Comparison of ENCODE assay signal across 10 cellular contexts in genomic region chr1:35573776-35574654, GRCh38. TPM values are rescaled to one million over a fixed set of nuclear protein-coding genes. Genes with fewer than 3 reads are reported as not detected.
DNase-seq lines count a peak whose midpoint lies in the region; ATAC-seq, FAIRE-seq and TF ChIP-seq lines count a peak whose summit lies in the region.
"Had no signal": no experiment of that assay in that cellular context is flagged by ENCODE, and none has a peak within 500 bp of the region (broad histone marks: within the 10 kb centered on the region; RNA-seq: fewer than 3 reads in every experiment).

No MANE protein-coding gene starts in this region.

- H3K27me3 Mint-ChIP-seq in type B pancreatic cell = peaks cover 82% of the 10 kb centered on the region
- peaks cover 39% of the 10 kb centered on the region for H3K27me3 Mint-ChIP-seq in T-helper 2 cell treated with Interferon-gamma antibody and Interleukin-4, amounts not matched to agents 5 μg/mL and 100 μg/mL, for 36 hours (ENCODE audit: low read depth)

- H3K9me3 Mint-ChIP-seq in type B pancreatic cell = no peaks in the 10 kb centered on the region
- no peaks in the 10 kb centered on the region for H3K9me3 Mint-ChIP-seq in T-helper 2 cell treated with Interferon-gamma antibody and Interleukin-4, amounts not matched to agents 5 μg/mL and 100 μg/mL, for 36 hours

- DNase-seq in cardiac septum (ENCODE audit: low spot score) (peak; percentile 67), left cardiac atrium (no peak), endothelial cell of umbilical vein (ENCODE audit: low read depth, low spot score) (no peak), mucosa of descending colon (no peak), type B pancreatic cell (ENCODE audit: extremely low spot score, unreplicated experiment) (no peak), DMS79 (lab: John Stamatoyannopoulos, UW) (no peak)
- no peak for DNase-seq in activated CD4-positive, CD25-positive, alpha-beta regulatory T cell (lab: John Stamatoyannopoulos, UW)
- no peak for DNase-seq in T-helper 2 cell treated with Interferon-gamma antibody and Interleukin-4, amounts not matched to agents 5 μg/mL and 100 μg/mL, for 36 hours (ENCODE audit: low spot score)
- DNase-seq: activated CD8-positive, alpha-beta memory T cell treated with anti-CD3 and anti-CD28 coated beads, Interleukin-2, amount 10 ng/mL, durations not matched to agents 7 days and 5 days had no signal

- H3K4me1 ChIP-seq in endothelial cell of umbilical vein (ENCODE audit: control insufficient read depth, extremely low read depth, insufficient read depth, low read length) (peaks cover 9% of the 10 kb centered on the region), mucosa of descending colon (ENCODE audit: low read depth) (peaks cover 19% of the 10 kb centered on the region)

- H3K36me3 ChIP-seq in endothelial cell of umbilical vein (ENCODE audit: control insufficient read depth in 2 of 2, extremely low read depth in 1 of 2, insufficient read depth in 2 of 2, low read length in 2 of 2) = no peaks in the 10 kb centered on the region
- no peaks in the 10 kb centered on the region for H3K36me3 ChIP-seq in mucosa of descending colon (ENCODE audit: low read depth)

- no peak for ATAC-seq in left cardiac atrium
- ATAC-seq in mucosa of descending colon = peak; percentile 4
- ATAC-seq: activated CD8-positive, alpha-beta memory T cell treated with anti-CD3 and anti-CD28 coated beads, Interleukin-2, amount 10 ng/mL, durations not matched to agents 7 days and 5 days; GM12878 had no signal

- H3K9ac ChIP-seq in endothelial cell of umbilical vein (replicated peaks; ENCODE audit: extremely low read depth, insufficient read depth, low read length) = no peak overlapping the region

- POLR2A ChIA-PET in endothelial cell of umbilical vein (lab: Charles Lee) = no interaction called here

- no peak overlapping the region for H3K4me3 ChIP-seq in endothelial cell of umbilical vein (replicated peaks in 1 of 3; ENCODE audit: insufficient read depth in 1 of 3, low read depth in 1 of 3, low read length in 3 of 3)
- no peak overlapping the region for H3K4me3 ChIP-seq in mucosa of descending colon
- H3K4me3 ChIP-seq: GM12878 had no signal

- H3K4me1 Mint-ChIP-seq in type B pancreatic cell (ENCODE audit: unreplicated experiment) = peaks cover 17% of the 10 kb centered on the region
- peaks cover 21% of the 10 kb centered on the region for H3K4me1 Mint-ChIP-seq in T-helper 2 cell treated with Interferon-gamma antibody and Interleukin-4, amounts not matched to agents 5 μg/mL and 100 μg/mL, for 36 hours (ENCODE audit: low read depth)

- intact Hi-C loops in cardiac septum (cut with DNase I) = no loop called here
- intact Hi-C loops in left cardiac atrium (cut with DNase I) = loop anchor here in 1 of 2 donors (10.0 kb wide), 1 partner anchor 201 kb away; no protein-coding TSS in a partner anchor
- intact Hi-C loops in endothelial cell of umbilical vein (cut with micrococcal nuclease) = loop anchor here (1.0 kb wide), 1 partner anchor 195 kb away; the partner anchor contains the start of gene CLSPN
- intact Hi-C loops in mucosa of descending colon (cut with DNase I, micrococcal nuclease) = no loop called here

- H3K27me3 ChIP-seq in endothelial cell of umbilical vein (ENCODE audit: control insufficient read depth in 2 of 2, insufficient read depth in 2 of 2, low read length in 2 of 2) = peaks cover 43 to 65% of the 10 kb centered on the region in 2 experiments

- H3K79me2 ChIP-seq in endothelial cell of umbilical vein (ENCODE audit: control insufficient read depth, insufficient read depth, low read length) = no peaks in the 10 kb centered on the region

- no peak overlapping the region for H2AFZ ChIP-seq in endothelial cell of umbilical vein (ENCODE audit: low read depth, low read length)

- dilution Hi-C loops in endothelial cell of umbilical vein (cut with MboI; ENCODE audit: extremely low pct_ligation_motif_present, low sequenced_read_pairs) = no loop called here

- no peak overlapping the region for H3K27ac ChIP-seq in endothelial cell of umbilical vein (ENCODE audit: insufficient read depth, low read depth, low read length)

- FAIRE-seq in endothelial cell of umbilical vein (lab: Jason Lieb, UNC) = no peak
- FAIRE-seq: GM12878 had no signal

- BruUV-seq in endothelial cell of umbilical vein (replicated peaks; lab: Mats Ljungman, UMichigan) = no TSS peak

- H3K9me3 ChIP-seq in endothelial cell of umbilical vein (replicated peaks; ENCODE audit: control insufficient read depth, insufficient read depth, low read length) (no peaks in the 10 kb centered on the region), mucosa of descending colon (no peaks in the 10 kb centered on the region)

- CTCF ChIA-PET in endothelial cell of umbilical vein (lab: Charles Lee) = interaction anchor here (0.8 to 4.5 kb wide), 3 partner anchors 9 to 152 kb away, joined by 4 to 67 read pairs (median 13); partner anchors contain the start of genes KIAA0319L and NCDN

- no peak for TF ChIP-seq CTCF in endothelial cell of umbilical vein (IDR thresholded peaks at IDR 0.05; ENCODE audit: extremely low read depth in 1 of 2, insufficient read depth in 1 of 2, low read depth in 1 of 2, low read length in 2 of 2)
- TF ChIP-seq CTCF in mucosa of descending colon (IDR thresholded peaks at IDR 0.05) = no peak
- TF ChIP-seq CTCF in type B pancreatic cell (conservative IDR thresholded peaks at IDR 0.05) = no peak

- TF ChIP-seq POLR2A in endothelial cell of umbilical vein (IDR thresholded peaks at IDR 0.05; ENCODE audit: low read depth, low read length) = no peak

- H3K27ac Mint-ChIP-seq in type B pancreatic cell = no peak overlapping the region
- no peak overlapping the region for H3K27ac Mint-ChIP-seq in T-helper 2 cell treated with Interferon-gamma antibody and Interleukin-4, amounts not matched to agents 5 μg/mL and 100 μg/mL, for 36 hours
- H3K27ac Mint-ChIP-seq: activated CD8-positive, alpha-beta memory T cell treated with anti-CD3 and anti-CD28 coated beads, Interleukin-2, amount 10 ng/mL, durations not matched to agents 7 days and 5 days had no signal

- peak overlapping the region; percentile 61 for H3K4me3 Mint-ChIP-seq in type B pancreatic cell
- no peak overlapping the region for H3K4me3 Mint-ChIP-seq in T-helper 2 cell treated with Interferon-gamma antibody and Interleukin-4, amounts not matched to agents 5 μg/mL and 100 μg/mL, for 36 hours
- H3K4me3 Mint-ChIP-seq: activated CD8-positive, alpha-beta memory T cell treated with anti-CD3 and anti-CD28 coated beads, Interleukin-2, amount 10 ng/mL, durations not matched to agents 7 days and 5 days had no signal

- H4K20me1 ChIP-seq in endothelial cell of umbilical vein (replicated peaks; ENCODE audit: control insufficient read depth, extremely low read depth, insufficient read depth, low read length) = no peaks in the 10 kb centered on the region

- H3K9me1 ChIP-seq in endothelial cell of umbilical vein (replicated peaks; ENCODE audit: control insufficient read depth, extremely low read depth, insufficient read depth, low read length) = no peaks in the 10 kb centered on the region

- H3K36me3 Mint-ChIP-seq in type B pancreatic cell = no peaks in the 10 kb centered on the region
- H3K36me3 Mint-ChIP-seq in T-helper 2 cell treated with Interferon-gamma antibody and Interleukin-4, amounts not matched to agents 5 μg/mL and 100 μg/mL, for 36 hours (ENCODE audit: low read depth) = peaks cover 2% of the 10 kb centered on the region

- peak overlapping the region; percentile 64 for H3K4me2 ChIP-seq in endothelial cell of umbilical vein (ENCODE audit: insufficient read depth, low read length)

RNA-seq across cellular contexts. Expression of gene TFAP2E, which starts 0.9 kb away (rescaled TPM):
- 0.48 TPM for total RNA-seq in cardiac septum
- under 1 TPM; 0.32 to 0.47 TPM for total RNA-seq in left cardiac atrium
- total RNA-seq in endothelial cell of umbilical vein = 0.18 TPM in 1 of 2 replicates, not detected in the other
- 0.06 TPM in 1 of 2 replicates, not detected in the other for polyA plus RNA-seq in endothelial cell of umbilical vein
- polyA plus RNA-seq in endothelial cell of umbilical vein (2011; cell fraction: cytosol; rRNA removed) = not detected in 2 replicates
- 0.18 and 0.36 TPM in 2 replicates for polyA plus RNA-seq in endothelial cell of umbilical vein (2011; cell fraction: nucleus; rRNA removed)
- polyA plus RNA-seq in endothelial cell of umbilical vein (2012) = 0.15 TPM in 1 of 2 replicates, not detected in the other
- polyA minus RNA-seq in endothelial cell of umbilical vein = not detected in 2 replicates
- not detected for polyA minus RNA-seq in endothelial cell of umbilical vein (2011; cell fraction: cytosol; rRNA and poly(A)+ RNA removed)
- not detected in 2 replicates for polyA minus RNA-seq in endothelial cell of umbilical vein (2011; cell fraction: nucleus; rRNA and poly(A)+ RNA removed)
- under 1 TPM; 0.27 to 0.79 (median 0.67) TPM for total RNA-seq in mucosa of descending colon
- 1.3 and 1.4 TPM in 2 replicates for total RNA-seq in type B pancreatic cell (ENCODE audit: low replicate concordance)

RNA-seq across cellular contexts. Expression of gene NCDN, which starts 16.4 kb away (rescaled TPM):
- total RNA-seq in cardiac septum (56.0 TPM), left cardiac atrium (10 to 100 TPM; 23.4 TPM), endothelial cell of umbilical vein (22.0 and 22.3 TPM in 2 replicates), mucosa of descending colon (10 to 100 TPM in 2 of 3 donors, 1 to 10 TPM in 1; 6.7 to 30.4 (median 11.2) TPM), type B pancreatic cell (ENCODE audit: low replicate concordance) (21.8 and 27.2 TPM in 2 replicates)
- 16.7 and 17.3 TPM in 2 replicates for polyA plus RNA-seq in endothelial cell of umbilical vein
- 12.0 and 15.3 TPM in 2 replicates for polyA plus RNA-seq in endothelial cell of umbilical vein (2011; cell fraction: cytosol; rRNA removed)
- polyA plus RNA-seq in endothelial cell of umbilical vein (2011; cell fraction: nucleus; rRNA removed) = 11.8 and 12.7 TPM in 2 replicates
- polyA plus RNA-seq in endothelial cell of umbilical vein (2012) = 13.5 and 13.9 TPM in 2 replicates
- 10.2 and 12.8 TPM in 2 replicates for polyA minus RNA-seq in endothelial cell of umbilical vein
- polyA minus RNA-seq in endothelial cell of umbilical vein (2011; cell fraction: cytosol; rRNA and poly(A)+ RNA removed) = 13.2 TPM
- polyA minus RNA-seq in endothelial cell of umbilical vein (2011; cell fraction: nucleus; rRNA and poly(A)+ RNA removed) = 7.0 and 12.0 TPM in 2 replicates

RNA-seq across cellular contexts. Expression of gene KIAA0319L, which starts 16.8 kb away (rescaled TPM):
- 84.0 TPM for total RNA-seq in cardiac septum
- total RNA-seq in left cardiac atrium = 10 to 100 TPM; 50.2 to 56.6 TPM
- total RNA-seq in endothelial cell of umbilical vein = 43.4 and 45.3 TPM in 2 replicates
- polyA plus RNA-seq in endothelial cell of umbilical vein = 31.2 and 31.4 TPM in 2 replicates
- polyA plus RNA-seq in endothelial cell of umbilical vein (2011; cell fraction: cytosol; rRNA removed) = 31.8 and 34.4 TPM in 2 replicates
- 69.8 and 73.4 TPM in 2 replicates for polyA plus RNA-seq in endothelial cell of umbilical vein (2011; cell fraction: nucleus; rRNA removed)
- polyA plus RNA-seq in endothelial cell of umbilical vein (2012) = 27.3 and 27.8 TPM in 2 replicates
- polyA minus RNA-seq in endothelial cell of umbilical vein = 79.3 and 86.4 TPM in 2 replicates
- 19.5 TPM for polyA minus RNA-seq in endothelial cell of umbilical vein (2011; cell fraction: cytosol; rRNA and poly(A)+ RNA removed)
- 57.3 and 92.4 TPM in 2 replicates for polyA minus RNA-seq in endothelial cell of umbilical vein (2011; cell fraction: nucleus; rRNA and poly(A)+ RNA removed)
- total RNA-seq in mucosa of descending colon = 10 to 100 TPM; 59.6 to 84.6 (median 75.7) TPM
- 48.6 and 56.9 TPM in 2 replicates for total RNA-seq in type B pancreatic cell (ENCODE audit: low replicate concordance)
